Comparison of ENCODE assay signal across 8 cellular contexts in the genomic region with DNA sequence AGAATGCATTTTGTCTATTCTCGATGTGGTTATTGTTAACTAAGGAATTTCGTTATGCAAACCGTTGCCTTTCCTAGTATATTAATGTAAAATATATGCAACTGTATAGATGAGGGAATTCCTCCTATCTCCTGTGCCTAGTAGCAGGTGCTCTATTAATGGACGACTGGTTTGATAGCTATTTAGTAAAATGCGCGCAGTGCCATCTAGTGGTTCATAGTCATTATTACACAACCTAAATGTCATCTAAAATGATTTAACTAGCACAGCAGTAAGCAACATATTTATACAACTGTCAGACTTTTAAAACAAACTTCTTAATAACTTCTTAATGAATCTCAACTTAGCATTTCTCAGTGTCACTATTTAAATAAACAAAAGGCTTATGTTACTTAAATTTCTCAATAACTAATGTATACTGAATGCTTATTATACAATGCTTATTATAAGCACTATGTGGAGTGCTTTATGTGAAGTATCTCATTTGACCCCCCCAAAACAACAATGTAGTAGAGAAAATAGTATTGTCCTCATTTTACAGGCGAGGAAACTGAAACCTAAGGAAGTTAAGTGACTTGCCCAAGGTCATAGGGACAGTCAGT.
DNase-seq lines count a peak whose midpoint lies in the region; ATAC-seq lines count a peak whose summit lies in the region.

No MANE protein-coding gene starts in this region.

- H3K27me3 Mint-ChIP-seq in activated CD8-positive, alpha-beta T cell treated with anti-CD3 and anti-CD28 coated beads, Interleukin-2, amount 10 ng/mL, durations not matched to agents 7 days and 5 days (ENCODE audit: low read depth): peaks cover 10% of the 10 kb centered on the region

- H3K4me1 Mint-ChIP-seq in activated CD8-positive, alpha-beta T cell treated with anti-CD3 and anti-CD28 coated beads, Interleukin-2, amount 10 ng/mL, durations not matched to agents 7 days and 5 days (ENCODE audit: low read depth): no peaks in the 10 kb centered on the region

- H3K27ac ChIP-seq in effector memory CD4-positive, alpha-beta T cell (ENCODE audit: insufficient read depth, low read length, poor library complexity, severe bottlenecking): no peak overlapping the region

- H3K9me3 ChIP-seq in effector memory CD4-positive, alpha-beta T cell (ENCODE audit: control insufficient read depth, low read length): no peaks in the 10 kb centered on the region

- no peaks in the 10 kb centered on the region for H3K27me3 ChIP-seq in effector memory CD4-positive, alpha-beta T cell (replicated peaks; ENCODE audit: control insufficient read depth, insufficient read depth, low read length, poor library complexity, severe bottlenecking)

- H3K36me3 ChIP-seq in effector memory CD4-positive, alpha-beta T cell (ENCODE audit: control insufficient read depth, insufficient read depth, low read length): no peaks in the 10 kb centered on the region

- CTCF ChIA-PET in activated CD8-positive, alpha-beta T cell treated with anti-CD3 and anti-CD28 coated beads, Interleukin-2, amount 10 ng/mL, durations not matched to agents 7 days and 5 days (lab: Charles Lee): interaction anchor here (0.6 to 4.3 kb wide), 10 partner anchors 8 to 665 kb away, joined by 3 to 31 read pairs (median 3); no protein-coding TSS in a partner anchor

- no peaks in the 10 kb centered on the region for H3K4me1 ChIP-seq in effector memory CD4-positive, alpha-beta T cell (ENCODE audit: control insufficient read depth, insufficient read depth, low read length, poor library complexity, severe bottlenecking)

- H3K27ac Mint-ChIP-seq in activated CD8-positive, alpha-beta T cell treated with anti-CD3 and anti-CD28 coated beads, Interleukin-2, amount 10 ng/mL, durations not matched to agents 7 days and 5 days: no peak overlapping the region

- H3K4me3 ChIP-seq in effector memory CD4-positive, alpha-beta T cell (ENCODE audit: insufficient read depth, low read depth, low read length, poor library complexity, severe bottlenecking): no peak overlapping the region

- POLR2A ChIA-PET in activated CD8-positive, alpha-beta T cell treated with anti-CD3 and anti-CD28 coated beads, Interleukin-2, amount 10 ng/mL, durations not matched to agents 7 days and 5 days (lab: Charles Lee): interaction anchor here (0.6 kb wide), 1 partner anchor 430 kb away, joined by 3 read pairs; no protein-coding TSS in a partner anchor

- peak; percentile 68 for ATAC-seq in GM19328 (IDR thresholded peaks at IDR 0.05; ENCODE audit: unreplicated experiment)
- ATAC-seq in HG03442 (IDR thresholded peaks at IDR 0.05; ENCODE audit: unreplicated experiment): peak; percentile 80
- peak; percentile 47 for ATAC-seq in activated CD8-positive, alpha-beta T cell treated with anti-CD3 and anti-CD28 coated beads, Interleukin-2, amount 10 ng/mL, durations not matched to agents 7 days and 5 days

- H3K9me3 Mint-ChIP-seq in activated CD8-positive, alpha-beta T cell treated with anti-CD3 and anti-CD28 coated beads, Interleukin-2, amount 10 ng/mL, durations not matched to agents 7 days and 5 days (ENCODE audit: insufficient read depth): no peaks in the 10 kb centered on the region

- no peaks in the 10 kb centered on the region for H3K36me3 Mint-ChIP-seq in activated CD8-positive, alpha-beta T cell treated with anti-CD3 and anti-CD28 coated beads, Interleukin-2, amount 10 ng/mL, durations not matched to agents 7 days and 5 days (ENCODE audit: low read depth)

- H3K4me3 Mint-ChIP-seq in activated CD8-positive, alpha-beta T cell treated with anti-CD3 and anti-CD28 coated beads, Interleukin-2, amount 10 ng/mL, durations not matched to agents 7 days and 5 days: no peak overlapping the region

- DNase-seq in DMS 273 (lab: John Stamatoyannopoulos, UW; ENCODE audit: unreplicated experiment) (peak; percentile 76), NCI-H446 (lab: John Stamatoyannopoulos, UW) (peak; percentile 73 to 76), germinal center (ENCODE audit: low spot score) (peak; percentile 35), pons (ENCODE audit: low spot score) (peak; percentile 85)
- DNase-seq in activated CD8-positive, alpha-beta T cell treated with anti-CD3 and anti-CD28 coated beads, Interleukin-2, amount 10 ng/mL, durations not matched to agents 7 days and 5 days: peak; percentile 58
- DNase-seq in effector memory CD4-positive, alpha-beta T cell: no peak

Comparison
In these comparisons a context has a peak if more than half of its experiments do, and no peak if none do; other contexts are left out.
1. DNase-seq: peak in DMS 273 (single experiment), NCI-H446 (2 of 2), activated CD8-positive, alpha-beta T cell treated with anti-CD3 and anti-CD28 coated beads, Interleukin-2, amount 10 ng/mL, durations not matched to agents 7 days and 5 days (single experiment), germinal center (single experiment) and pons (single experiment); none in effector memory CD4-positive, alpha-beta T cell (0 of 3).
2. Peak in every context shown above with its lines, with median percentiles within 50 percentile points of each other: ATAC-seq.